In genomic region chr5:172169216-172169615, GRCh38 we compare ENCODE assay signal across 24 cellular contexts. TPM values are rescaled to one million over a fixed set of nuclear protein-coding genes. Genes with fewer than 3 reads are reported as not detected.
DNase-seq lines count a peak whose midpoint lies in the region; ATAC-seq and TF ChIP-seq lines count a peak whose summit lies in the region.
"Had no signal": no experiment of that assay in that cellular context is flagged by ENCODE, and none has a peak within 500 bp of the region (broad histone marks: within the 10 kb centered on the region; RNA-seq: fewer than 3 reads in every experiment).

No MANE protein-coding gene starts in this region.

- H3K4me1 Mint-ChIP-seq in CD4-positive, CD25-positive, alpha-beta regulatory T cell = peaks cover 31 to 96% (median 65%) of the 10 kb centered on the region in 4 donors
- H3K4me1 Mint-ChIP-seq in activated CD8-positive, alpha-beta T cell treated with anti-CD3 and anti-CD28 coated beads for 36 hours (ENCODE audit: low read depth) = peaks cover 78% of the 10 kb centered on the region
- H3K4me1 Mint-ChIP-seq in naive thymus-derived CD4-positive, alpha-beta T cell = peaks cover 66 to 96% (median 77%) of the 10 kb centered on the region in 7 donors

- H3K4me2 ChIP-seq in BLaER1 = peak overlapping the region; percentile 90
- no peak overlapping the region for H3K4me2 ChIP-seq in Karpas-422 (ENCODE audit: low read depth, low read length, poor library complexity, severe bottlenecking)

- H3K4me1 ChIP-seq in BLaER1 (peaks cover 99% of the 10 kb centered on the region), mucosa of descending colon (ENCODE audit: low read depth) (peaks cover 6% of the 10 kb centered on the region), Karpas-422 (ENCODE audit: low read length) (peaks cover 3% of the 10 kb centered on the region)
- H3K4me1 ChIP-seq in CD4-positive, CD25-positive, alpha-beta regulatory T cell (ENCODE audit: control insufficient read depth, insufficient read depth, low read length, poor library complexity, severe bottlenecking) = peaks cover 84% of the 10 kb centered on the region
- H3K4me1 ChIP-seq in naive thymus-derived CD4-positive, alpha-beta T cell (ENCODE audit: control insufficient read depth in 2 of 2, insufficient read depth in 2 of 2, low read length in 2 of 2) = peaks cover 66 to 80% of the 10 kb centered on the region in 2 donors

- H3K36me3 ChIP-seq in BLaER1 = peaks cover 38% of the 10 kb centered on the region; the same call in 1 of the 2 replicates
- peaks cover 55% of the 10 kb centered on the region for H3K36me3 ChIP-seq in CD4-positive, CD25-positive, alpha-beta regulatory T cell (ENCODE audit: control insufficient read depth, insufficient read depth, low read length)
- H3K36me3 ChIP-seq in naive thymus-derived CD4-positive, alpha-beta T cell (ENCODE audit: control insufficient read depth in 2 of 3, insufficient read depth in 3 of 3, low read length in 3 of 3) = peaks cover 0 to 30% (median 0%) of the 10 kb centered on the region in 3 experiments
- H3K36me3 ChIP-seq in mucosa of descending colon (ENCODE audit: low read depth) = no peaks in the 10 kb centered on the region
- no peaks in the 10 kb centered on the region for H3K36me3 ChIP-seq in Karpas-422 (ENCODE audit: insufficient read depth, low read length)
- H3K36me3 ChIP-seq: adrenal gland, SJCRH30, suprapubic skin had no signal

- H3K79me2 ChIP-seq in Karpas-422 (ENCODE audit: low read length) = peaks cover 91% of the 10 kb centered on the region

- peak overlapping the region in 3 of 4 donors; percentile 68 to 81 (median 78) for H3K4me3 Mint-ChIP-seq in CD4-positive, CD25-positive, alpha-beta regulatory T cell
- no peak overlapping the region for H3K4me3 Mint-ChIP-seq in activated CD8-positive, alpha-beta T cell treated with anti-CD3 and anti-CD28 coated beads for 36 hours
- peak overlapping the region in 8 of 10 donors; percentile 30 to 95 (median 54) for H3K4me3 Mint-ChIP-seq in naive thymus-derived CD4-positive, alpha-beta T cell

- H4K20me1 ChIP-seq in BLaER1 = peaks cover 57% of the 10 kb centered on the region
- no peaks in the 10 kb centered on the region; the same call in 1 of the 2 replicates for H4K20me1 ChIP-seq in Karpas-422 (ENCODE audit: insufficient read depth, low read depth, low read length)

- H3K27me3 Mint-ChIP-seq in CD4-positive, CD25-positive, alpha-beta regulatory T cell = no peaks in the 10 kb centered on the region
- H3K27me3 Mint-ChIP-seq in activated CD8-positive, alpha-beta T cell treated with anti-CD3 and anti-CD28 coated beads for 36 hours = no peaks in the 10 kb centered on the region
- no peaks in the 10 kb centered on the region for H3K27me3 Mint-ChIP-seq in naive thymus-derived CD4-positive, alpha-beta T cell
- H3K27me3 Mint-ChIP-seq: progenitor cell of endocrine pancreas had no signal

- H2AFZ ChIP-seq in Karpas-422 (ENCODE audit: low read length) = no peak overlapping the region

- H3K27ac ChIP-seq in BLaER1 (peak overlapping the region; percentile 85), Karpas-422 (ENCODE audit: low read length) (no peak overlapping the region)
- peak overlapping the region; percentile 55 for H3K27ac ChIP-seq in CD4-positive, CD25-positive, alpha-beta regulatory T cell (ENCODE audit: insufficient read depth, low read length, poor library complexity, severe bottlenecking)
- H3K27ac ChIP-seq in naive thymus-derived CD4-positive, alpha-beta T cell (ENCODE audit: low read depth, low read length) = peak overlapping the region; percentile 37
- H3K27ac ChIP-seq: adrenal gland, suprapubic skin had no signal

- H3K27ac Mint-ChIP-seq in CD4-positive, CD25-positive, alpha-beta regulatory T cell = peak overlapping the region; percentile 83 to 89 (median 87)
- peak overlapping the region; percentile 84 for H3K27ac Mint-ChIP-seq in activated CD8-positive, alpha-beta T cell treated with anti-CD3 and anti-CD28 coated beads for 36 hours
- H3K27ac Mint-ChIP-seq in naive thymus-derived CD4-positive, alpha-beta T cell = peak overlapping the region; percentile 67 to 97 (median 89)
- H3K27ac Mint-ChIP-seq: progenitor cell of endocrine pancreas had no signal

- intact Hi-C loops in activated CD8-positive, alpha-beta T cell treated with anti-CD3 and anti-CD28 coated beads for 36 hours (cut with micrococcal nuclease) = no loop called here
- intact Hi-C loops in naive thymus-derived CD4-positive, alpha-beta T cell (cut with micrococcal nuclease) = no loop called here
- intact Hi-C loops in mucosa of descending colon (cut with DNase I, micrococcal nuclease) = no loop called here

- H3K9me3 ChIP-seq in BLaER1 (no peaks in the 10 kb centered on the region), mucosa of descending colon (no peaks in the 10 kb centered on the region), Karpas-422 (ENCODE audit: low read length) (no peaks in the 10 kb centered on the region)
- no peaks in the 10 kb centered on the region for H3K9me3 ChIP-seq in CD4-positive, CD25-positive, alpha-beta regulatory T cell (ENCODE audit: control insufficient read depth in 2 of 2, low read length in 2 of 2)
- no peaks in the 10 kb centered on the region for H3K9me3 ChIP-seq in naive thymus-derived CD4-positive, alpha-beta T cell (ENCODE audit: control insufficient read depth in 2 of 3, low read length in 3 of 3)
- H3K9me3 ChIP-seq: adrenal gland, heart right ventricle, SJCRH30, suprapubic skin had no signal

- DNase-seq in CD4-positive, CD25-positive, alpha-beta regulatory T cell = no peak
- no peak for DNase-seq in activated CD8-positive, alpha-beta T cell treated with anti-CD3 and anti-CD28 coated beads for 36 hours
- DNase-seq in naive thymus-derived CD4-positive, alpha-beta T cell = no peak
- no peak for DNase-seq in mucosa of descending colon
- no peak for DNase-seq in C1 segment of cervical spinal cord (lab: John Stamatoyannopoulos, UW)
- no peak for DNase-seq in Karpas-422
- DNase-seq: adrenal gland; effector CD8-positive, alpha-beta T cell; GDM1; heart right ventricle; islet precursor cell; NCI-H1436 treated with DMSO at 0.1 percent for 48 hours; NCI-H82; PC-3; SJCRH30; stimulated activated CD4-positive, alpha-beta T cell treated with anti-CD3 and anti-CD28 coated beads, Interleukin-4, amount 100 ng/mL, for 1 hour; T1000 had no signal

- no peaks in the 10 kb centered on the region for H3K9me2 ChIP-seq in Karpas-422 (replicated peaks; ENCODE audit: insufficient read depth, low read length)

- ATAC-seq in CD4-positive, CD25-positive, alpha-beta regulatory T cell (ENCODE audit: low read depth in 2 of 2) = no peak
- no peak for ATAC-seq in activated CD8-positive, alpha-beta T cell treated with anti-CD3 and anti-CD28 coated beads for 36 hours
- ATAC-seq in naive thymus-derived CD4-positive, alpha-beta T cell = no peak
- no peak for ATAC-seq in mucosa of descending colon
- ATAC-seq: PC-3 had no signal

- H3K4me3 ChIP-seq in BLaER1 = no peak overlapping the region; the same call in 1 of the 2 replicates
- H3K4me3 ChIP-seq in CD4-positive, CD25-positive, alpha-beta regulatory T cell (ENCODE audit: low read depth, low read length) = peak overlapping the region; percentile 19
- no peak overlapping the region for H3K4me3 ChIP-seq in naive thymus-derived CD4-positive, alpha-beta T cell (ENCODE audit: low read length)
- H3K4me3 ChIP-seq in mucosa of descending colon = no peak overlapping the region
- no peak overlapping the region for H3K4me3 ChIP-seq in Karpas-422 (ENCODE audit: low read length)
- H3K4me3 ChIP-seq: adrenal gland, heart right ventricle, SJCRH30, skin epidermis, suprapubic skin had no signal

- TF ChIP-seq CTCF in activated CD8-positive, alpha-beta T cell treated with anti-CD3 and anti-CD28 coated beads for 36 hours (IDR thresholded peaks at IDR 0.05) = no peak
- no peak for TF ChIP-seq CTCF in mucosa of descending colon (IDR thresholded peaks at IDR 0.05)

- no peaks in the 10 kb centered on the region for H3K27me3 ChIP-seq in BLaER1
- H3K27me3 ChIP-seq in CD4-positive, CD25-positive, alpha-beta regulatory T cell (ENCODE audit: control insufficient read depth, insufficient read depth, low read length) = no peaks in the 10 kb centered on the region
- no peaks in the 10 kb centered on the region for H3K27me3 ChIP-seq in naive thymus-derived CD4-positive, alpha-beta T cell (ENCODE audit: control insufficient read depth in 2 of 2, insufficient read depth in 2 of 2, low read length in 2 of 2)
- no peaks in the 10 kb centered on the region for H3K27me3 ChIP-seq in Karpas-422 (ENCODE audit: low read length)
- H3K27me3 ChIP-seq: adrenal gland, heart right ventricle, SJCRH30, suprapubic skin had no signal

- H3K9ac ChIP-seq in BLaER1 (peak overlapping the region; percentile 60; the same call in 1 of the 2 replicates), Karpas-422 (ENCODE audit: low read length) (no peak overlapping the region)

- no peaks in the 10 kb centered on the region for H3K9me3 Mint-ChIP-seq in CD4-positive, CD25-positive, alpha-beta regulatory T cell
- no peaks in the 10 kb centered on the region for H3K9me3 Mint-ChIP-seq in activated CD8-positive, alpha-beta T cell treated with anti-CD3 and anti-CD28 coated beads for 36 hours
- no peaks in the 10 kb centered on the region for H3K9me3 Mint-ChIP-seq in naive thymus-derived CD4-positive, alpha-beta T cell

- peaks cover 24% of the 10 kb centered on the region for H3K36me3 Mint-ChIP-seq in CD4-positive, CD25-positive, alpha-beta regulatory T cell
- H3K36me3 Mint-ChIP-seq in activated CD8-positive, alpha-beta T cell treated with anti-CD3 and anti-CD28 coated beads for 36 hours (ENCODE audit: low read depth) = peaks cover 51% of the 10 kb centered on the region
- H3K36me3 Mint-ChIP-seq in naive thymus-derived CD4-positive, alpha-beta T cell = peaks cover 0 to 36% (median 8%) of the 10 kb centered on the region in 5 donors

- POLR2A ChIA-PET in activated CD8-positive, alpha-beta T cell treated with anti-CD3 and anti-CD28 coated beads for 36 hours (lab: Charles Lee) = interaction anchor here (0.6 to 1.1 kb wide), 2 partner anchors 26 to 37 kb away, joined by 3 to 4 read pairs; no protein-coding TSS in a partner anchor
- POLR2A ChIA-PET in naive thymus-derived CD4-positive, alpha-beta T cell (lab: Charles Lee) = interaction anchor here (0.6 to 14.6 kb wide), 4 partner anchors 10 to 182 kb away, joined by 3 to 562 read pairs (median 4); partner anchors contain the start of gene STK10

- CTCF ChIA-PET in activated CD8-positive, alpha-beta T cell treated with anti-CD3 and anti-CD28 coated beads for 36 hours (lab: Charles Lee) = no interaction called here
- CTCF ChIA-PET in naive thymus-derived CD4-positive, alpha-beta T cell (lab: Charles Lee) = interaction anchor here (1.0 kb wide), 1 partner anchor 19 kb away, joined by 3 read pairs; the partner anchor contains the start of gene STK10

RNA-seq across cellular contexts. Expression of gene STK10, which starts 18.8 kb away (rescaled TPM):
- 533 TPM for total RNA-seq in CD4-positive, CD25-positive, alpha-beta regulatory T cell
- polyA plus RNA-seq in CD4-positive, CD25-positive, alpha-beta regulatory T cell = 10 to 100 TPM; 71.2 to 77.2 (median 74.1) TPM
- 100 to 1,000 TPM; 142 to 143 TPM for total RNA-seq in activated CD8-positive, alpha-beta T cell treated with anti-CD3 and anti-CD28 coated beads for 36 hours
- total RNA-seq in naive thymus-derived CD4-positive, alpha-beta T cell = 100 to 1,000 TPM; 244 to 474 (median 311) TPM
- 100 to 1,000 TPM in 1 of 2 donors, 10 to 100 TPM in 1; 55.7 to 141 TPM for polyA plus RNA-seq in naive thymus-derived CD4-positive, alpha-beta T cell
- 10 to 100 TPM; 22.7 to 36.3 (median 29.9) TPM for total RNA-seq in mucosa of descending colon
- total RNA-seq in Karpas-422 (2014; rRNA removed; shearing (Covaris generic); ENCODE audit: low replicate concordance) = 24.9 and 48.2 TPM in 2 replicates

RNA-seq across cellular contexts. Expression of gene EFCAB9, which starts 24.8 kb away (rescaled TPM):
- not detected for total RNA-seq in CD4-positive, CD25-positive, alpha-beta regulatory T cell
- polyA plus RNA-seq in CD4-positive, CD25-positive, alpha-beta regulatory T cell = not detected
- not detected for total RNA-seq in activated CD8-positive, alpha-beta T cell treated with anti-CD3 and anti-CD28 coated beads for 36 hours
- not detected for total RNA-seq in naive thymus-derived CD4-positive, alpha-beta T cell
- not detected for polyA plus RNA-seq in naive thymus-derived CD4-positive, alpha-beta T cell
- total RNA-seq in mucosa of descending colon = not detected
- total RNA-seq in Karpas-422 (2014; rRNA removed; shearing (Covaris generic); ENCODE audit: low replicate concordance) = not detected in 2 replicates
- total RNA-seq: adrenal gland, cardiac septum, heart right ventricle, HT1080, lung microvascular endothelial cell, PC-3, progenitor cell of endocrine pancreas, SJCRH30, suprapubic skin had no signal
- polyA plus RNA-seq: adrenal gland, heart right ventricle had no signal
